8 cellular contexts compared by ENCODE assay signal in genomic region chr22:20155330-20156041, GRCh38. TPM values are rescaled to one million over a fixed set of nuclear protein-coding genes. Genes with fewer than 3 reads are reported as not detected.
DNase-seq lines count a peak whose midpoint lies in the region; ATAC-seq lines count a peak whose summit lies in the region.

No MANE protein-coding gene starts in this region.

- H3K36me3 ChIP-seq in mesenchymal stem cell (ENCODE audit: control insufficient read depth in 1 of 2, insufficient read depth in 2 of 2, low read depth in 1 of 2, low read length in 2 of 2): no peaks in the 10 kb centered on the region

- H2AK5ac ChIP-seq in mesenchymal stem cell (ENCODE audit: low read length, severe bottlenecking): no peak overlapping the region

- H3K9me3 ChIP-seq in mesenchymal stem cell (ENCODE audit: control insufficient read depth, low read length): no peaks in the 10 kb centered on the region

- H3K18ac ChIP-seq in mesenchymal stem cell (ENCODE audit: low read depth in 1 of 2, low read length in 2 of 2): no peak overlapping the region

- no peak overlapping the region for H3K4me3 ChIP-seq in mesenchymal stem cell (ENCODE audit: insufficient read depth in 1 of 2, low read depth in 1 of 2, low read length in 2 of 2)

- H2AFZ ChIP-seq in mesenchymal stem cell (ENCODE audit: low read depth, low read length): no peak overlapping the region

- H3K27ac ChIP-seq in mesenchymal stem cell (ENCODE audit: low read length, poor library complexity, severe bottlenecking): no peak overlapping the region

- no peak overlapping the region for H3K23ac ChIP-seq in mesenchymal stem cell (ENCODE audit: low read length in 2 of 2)

- no peak overlapping the region for H2BK120ac ChIP-seq in mesenchymal stem cell (ENCODE audit: low read depth, low read length)

- no peaks in the 10 kb centered on the region for H3K79me1 ChIP-seq in mesenchymal stem cell (replicated peaks; ENCODE audit: low read length, poor library complexity, severe bottlenecking)

- intact Hi-C loops in sciatic nerve (cut with DNase I): loop anchor here (2.0 to 5.0 kb wide), 2 partner anchors 112 to 129 kb away; partner anchors contain the start of gene RTN4R

- ATAC-seq in esophagus mucosa (peak; percentile 16), sciatic nerve (peak; percentile 81), GM21576 (IDR thresholded peaks at IDR 0.05; ENCODE audit: unreplicated experiment) (no peak), GM18867 (IDR thresholded peaks at IDR 0.05; ENCODE audit: unreplicated experiment) (no peak)

- H2BK15ac ChIP-seq in mesenchymal stem cell (ENCODE audit: low read depth, poor library complexity, severe bottlenecking): no peak overlapping the region

- H4K91ac ChIP-seq in mesenchymal stem cell (ENCODE audit: low read length): no peak overlapping the region

- H3K14ac ChIP-seq in mesenchymal stem cell (ENCODE audit: low read length in 2 of 2): no peak overlapping the region

- WGBS in mesenchymal stem cell: 83% methylated on average over 26 of the region's 30 CpGs

- H2BK5ac ChIP-seq in mesenchymal stem cell (ENCODE audit: low read depth, low read length, poor library complexity, severe bottlenecking): no peak overlapping the region

- H4K8ac ChIP-seq in mesenchymal stem cell (ENCODE audit: low read length): no peak overlapping the region

- DNase-seq in HT-29 (ENCODE audit: low spot score) (peak; percentile 85), NCI-H774 (lab: John Stamatoyannopoulos, UW) (peak; percentile 80), sciatic nerve (ENCODE audit: low spot score) (peak; percentile 79), mesenchymal stem cell (no peak), SIG-M5 treated with dmso at 0.1 percent for 504 hours (lab: John Stamatoyannopoulos, UW; ENCODE audit: unreplicated experiment) (no peak)

- no peak overlapping the region for H3K4ac ChIP-seq in mesenchymal stem cell (ENCODE audit: low read depth in 1 of 2, low read length in 2 of 2)

- H3K27me3 ChIP-seq in mesenchymal stem cell (ENCODE audit: control insufficient read depth in 1 of 2, insufficient read depth in 1 of 2, low read length in 2 of 2): peaks cover 16 to 53% of the 10 kb centered on the region in 2 experiments

- no peak overlapping the region for H3K9ac ChIP-seq in mesenchymal stem cell (ENCODE audit: low read length)

- H3K4me2 ChIP-seq in mesenchymal stem cell (ENCODE audit: low read length, poor library complexity, severe bottlenecking): no peak overlapping the region

- H2BK12ac ChIP-seq in mesenchymal stem cell (ENCODE audit: low read length in 2 of 2): no peak overlapping the region

- peaks cover 7% of the 10 kb centered on the region for H3K4me1 ChIP-seq in mesenchymal stem cell (ENCODE audit: control insufficient read depth, insufficient read depth, low read depth, low read length)

RNA-seq across cellular contexts. Expression of gene CCDC188, which starts 4.6 kb away (rescaled TPM):
- 0.20 and 0.34 TPM in 2 replicates for total RNA-seq in HT-29 (2014; rRNA removed; shearing (Covaris generic))
- 0.44 TPM for total RNA-seq in esophagus mucosa
- total RNA-seq in sciatic nerve: 6.8 TPM
- not detected for polyA plus RNA-seq in mesenchymal stem cell (2013, experiment 1 of 2)
- polyA plus RNA-seq in mesenchymal stem cell (2013, experiment 2 of 2): not detected

RNA-seq across cellular contexts. Expression of gene ZDHHC8, which starts 23.9 kb away (rescaled TPM):
- 62.9 and 94.8 TPM in 2 replicates for total RNA-seq in HT-29 (2014; rRNA removed; shearing (Covaris generic))
- total RNA-seq in esophagus mucosa (24.5 TPM), sciatic nerve (143 TPM)
- 53.0 TPM for polyA plus RNA-seq in mesenchymal stem cell (2013, experiment 1 of 2)
- polyA plus RNA-seq in mesenchymal stem cell (2013, experiment 2 of 2): 50.1 TPM

RNA-seq across cellular contexts. Expression of gene TRMT2A, which starts 38.5 kb away (rescaled TPM):
- 241 and 278 TPM in 2 replicates for total RNA-seq in HT-29 (2014; rRNA removed; shearing (Covaris generic))
- total RNA-seq in esophagus mucosa (31.8 TPM), sciatic nerve (46.8 TPM)
- polyA plus RNA-seq in mesenchymal stem cell (2013, experiment 1 of 2): 20.4 TPM
- 22.5 TPM for polyA plus RNA-seq in mesenchymal stem cell (2013, experiment 2 of 2)

RNA-seq across cellular contexts. Expression of gene RANBP1, which starts 39.6 kb away (rescaled TPM):
- 978 and 1,308 TPM in 2 replicates for total RNA-seq in HT-29 (2014; rRNA removed; shearing (Covaris generic))
- 141 TPM for total RNA-seq in esophagus mucosa
- total RNA-seq in sciatic nerve: 58.8 TPM
- 126 TPM for polyA plus RNA-seq in mesenchymal stem cell (2013, experiment 1 of 2)
- 125 TPM for polyA plus RNA-seq in mesenchymal stem cell (2013, experiment 2 of 2)

Comparison
In these comparisons a context has a peak if more than half of its experiments do, and no peak if none do; other contexts are left out.
1. DNase-seq: peak in HT-29 (single experiment), NCI-H774 (single experiment) and sciatic nerve (single experiment); none in mesenchymal stem cell (single experiment) and SIG-M5 treated with dmso at 0.1 percent for 504 hours (single experiment).
2. ATAC-seq: peak in esophagus mucosa (single experiment) and sciatic nerve (single experiment); none in GM21576 (single experiment) and GM18867 (single experiment).